Comparison of ENCODE assay signal across 11 cellular contexts in the genomic region with DNA sequence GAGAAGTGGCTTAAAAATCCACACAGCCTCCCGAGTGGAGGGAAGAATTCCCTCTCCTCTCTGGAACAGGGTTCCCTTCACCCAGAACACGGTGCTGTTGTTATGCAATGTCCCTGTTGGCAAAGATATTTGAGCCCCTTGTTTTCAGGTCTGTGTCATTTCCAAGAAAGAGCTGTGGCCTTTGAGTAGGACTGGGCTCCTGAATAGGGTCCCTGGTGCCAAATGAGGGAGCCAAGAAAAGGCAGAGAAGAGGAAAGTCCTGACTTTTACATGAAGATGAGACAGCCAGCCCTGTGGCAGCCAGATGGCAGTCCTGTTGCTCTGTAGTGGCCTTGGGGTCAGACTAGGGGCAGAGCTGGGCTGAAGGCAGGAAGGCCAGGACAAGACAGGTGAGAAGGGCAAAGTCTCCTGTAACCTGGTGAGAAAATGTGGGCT. TPM values are rescaled to one million over a fixed set of nuclear protein-coding genes. Genes with fewer than 3 reads are reported as not detected.
DNase-seq lines count a peak whose midpoint lies in the region; ATAC-seq and TF ChIP-seq lines count a peak whose summit lies in the region.
"Had no signal": no experiment of that assay in that cellular context is flagged by ENCODE, and none has a peak within 500 bp of the region (broad histone marks: within the 10 kb centered on the region; RNA-seq: fewer than 3 reads in every experiment).

No MANE protein-coding gene starts in this region.

- no peaks in the 10 kb centered on the region for H3K36me3 Mint-ChIP-seq in stimulated activated memory B cell treated with anti-CD40 and anti-IgM and Interleukin-4, amounts not matched to agents 10 μg/mL and 1 μg/mL and 100 μg/mL, for 72 hours

- no peak overlapping the region for H3K27ac Mint-ChIP-seq in stimulated activated memory B cell treated with anti-CD40 and anti-IgM and Interleukin-4, amounts not matched to agents 10 μg/mL and 1 μg/mL and 100 μg/mL, for 72 hours
- H3K27ac Mint-ChIP-seq: nephron had no signal

- H3K4me1 Mint-ChIP-seq in stimulated activated memory B cell treated with anti-CD40 and anti-IgM and Interleukin-4, amounts not matched to agents 10 μg/mL and 1 μg/mL and 100 μg/mL, for 72 hours, result no peaks in the 10 kb centered on the region

- peaks cover 34% of the 10 kb centered on the region for H3K27me3 Mint-ChIP-seq in stimulated activated memory B cell treated with anti-CD40 and anti-IgM and Interleukin-4, amounts not matched to agents 10 μg/mL and 1 μg/mL and 100 μg/mL, for 72 hours

- H3K9me3 ChIP-seq in prostate gland, result no peaks in the 10 kb centered on the region
- no peaks in the 10 kb centered on the region for H3K9me3 ChIP-seq in gastroesophageal sphincter
- no peaks in the 10 kb centered on the region for H3K9me3 ChIP-seq in tibial nerve

- TF ChIP-seq CTCF in prostate gland (IDR thresholded peaks at IDR 0.05), result peak in 2 of 4 experiments; percentile 4 to 8
- TF ChIP-seq CTCF in gastroesophageal sphincter (IDR thresholded peaks at IDR 0.05), result no peak
- TF ChIP-seq CTCF in tibial nerve (IDR thresholded peaks at IDR 0.05), result no peak

- H3K4me3 Mint-ChIP-seq in stimulated activated memory B cell treated with anti-CD40 and anti-IgM and Interleukin-4, amounts not matched to agents 10 μg/mL and 1 μg/mL and 100 μg/mL, for 72 hours, result no peak overlapping the region
- H3K4me3 Mint-ChIP-seq: nephron had no signal

- no peak for ATAC-seq in stimulated activated memory B cell treated with anti-CD40 and anti-IgM and Interleukin-4, amounts not matched to agents 10 μg/mL and 1 μg/mL and 100 μg/mL, for 72 hours
- ATAC-seq in gastroesophageal sphincter (no peak), GM19395 (IDR thresholded peaks at IDR 0.05; ENCODE audit: unreplicated experiment) (no peak)

- intact Hi-C loops in prostate gland (cut with DNase I), result no loop called here

- H3K4me1 ChIP-seq in prostate gland (replicated peaks) (no peaks in the 10 kb centered on the region), gastroesophageal sphincter (no peaks in the 10 kb centered on the region), tibial nerve (peaks cover 0 to 7% (median 0%) of the 10 kb centered on the region in 4 donors)

- WGBS in prostate gland, result 7% methylated on average over 2 of the region's 2 CpGs
- 19 to 25% methylated on average over 2 of the region's 2 CpGs for WGBS in gastroesophageal sphincter (ENCODE audit: low coverage in 1 of 2), 2 donors
- 12 to 23% methylated on average over 2 of the region's 2 CpGs for WGBS in tibial nerve, 2 donors

- peak; percentile 9 for DNase-seq in GM03348 (ENCODE audit: low spot score)
- DNase-seq in amygdala (lab: John Stamatoyannopoulos, UW), result peak in 30 of 56 donors; percentile 7 to 75 (median 33)
- peak in 29 of 51 donors; percentile 9 to 78 (median 55) for DNase-seq in hypothalamus (lab: John Stamatoyannopoulos, UW)
- DNase-seq in prostate gland (ENCODE audit: low spot score), result peak; percentile 76
- no peak for DNase-seq in tibial nerve (ENCODE audit: low spot score in 2 of 2)
- DNase-seq: DMS 273 treated with DMSO at 0.1 percent for 48 hours had no signal

- no peaks in the 10 kb centered on the region for H3K9me3 Mint-ChIP-seq in stimulated activated memory B cell treated with anti-CD40 and anti-IgM and Interleukin-4, amounts not matched to agents 10 μg/mL and 1 μg/mL and 100 μg/mL, for 72 hours
- H3K9me3 Mint-ChIP-seq: nephron had no signal

- H3K27me3 ChIP-seq in prostate gland (replicated peaks; ENCODE audit: insufficient read depth) (no peaks in the 10 kb centered on the region), gastroesophageal sphincter (peaks cover 15% of the 10 kb centered on the region), tibial nerve (no peaks in the 10 kb centered on the region)

- TF ChIP-seq EP300 in gastroesophageal sphincter (IDR thresholded peaks at IDR 0.05), result no peak
- TF ChIP-seq EP300 in tibial nerve (IDR thresholded peaks at IDR 0.05), result peak in 1 of 2 donors; percentile 41

- H3K27ac ChIP-seq in prostate gland (peak overlapping the region in 1 of 2 donors; percentile 9), gastroesophageal sphincter (no peak overlapping the region), tibial nerve (no peak overlapping the region)

- H3K4me3 ChIP-seq in prostate gland (no peak overlapping the region), gastroesophageal sphincter (no peak overlapping the region), tibial nerve (no peak overlapping the region)

- H3K36me3 ChIP-seq in prostate gland (no peaks in the 10 kb centered on the region), gastroesophageal sphincter (no peaks in the 10 kb centered on the region), tibial nerve (no peaks in the 10 kb centered on the region)

- TF ChIP-seq POLR2A in prostate gland (IDR thresholded peaks at IDR 0.05) (no peak), gastroesophageal sphincter (IDR thresholded peaks at IDR 0.05) (no peak), tibial nerve (IDR thresholded peaks at IDR 0.05) (no peak)

RNA-seq across cellular contexts. Expression of a gene that starts 51.2 kb away (rescaled TPM):
- total RNA-seq in prostate gland, result 1 to 10 TPM in 1 of 2 donors, under 1 TPM in 1; 0.18 to 2.7 TPM
- total RNA-seq in gastroesophageal sphincter, result 1 to 10 TPM in 1 of 4 donors, not detected in 3; 1.1 TPM
- not detected for total RNA-seq in tibial nerve
- total RNA-seq: kidney epithelial cell had no signal

RNA-seq across cellular contexts. Expression of a gene that starts 56.1 kb away (rescaled TPM):
- total RNA-seq in prostate gland, result 100 to 1,000 TPM; 164 to 332 TPM
- total RNA-seq in gastroesophageal sphincter, result 10 to 100 TPM in 1 of 4 donors, 1 to 10 TPM in 1, under 1 TPM in 2; 0.13 to 30.0 (median 1.0) TPM
- under 1 TPM in 1 of 4 donors, not detected in 3; 0.22 TPM for total RNA-seq in tibial nerve

Comparison
In these comparisons a context has a peak if more than half of its experiments do, and no peak if none do; other contexts are left out.
1. DNase-seq: peak in GM03348 (single experiment), amygdala (30 of 56), hypothalamus (29 of 51) and prostate gland (single experiment); none in tibial nerve (0 of 2).
2. RNA of a gene that starts 56.1 kb away (total RNA-seq): 164 to 332 TPM in prostate gland; 0.13 to 30.0 TPM in gastroesophageal sphincter and 0.22 TPM in tibial nerve; every median in the first group is over 4 times any median in the second.